In the genomic region with DNA sequence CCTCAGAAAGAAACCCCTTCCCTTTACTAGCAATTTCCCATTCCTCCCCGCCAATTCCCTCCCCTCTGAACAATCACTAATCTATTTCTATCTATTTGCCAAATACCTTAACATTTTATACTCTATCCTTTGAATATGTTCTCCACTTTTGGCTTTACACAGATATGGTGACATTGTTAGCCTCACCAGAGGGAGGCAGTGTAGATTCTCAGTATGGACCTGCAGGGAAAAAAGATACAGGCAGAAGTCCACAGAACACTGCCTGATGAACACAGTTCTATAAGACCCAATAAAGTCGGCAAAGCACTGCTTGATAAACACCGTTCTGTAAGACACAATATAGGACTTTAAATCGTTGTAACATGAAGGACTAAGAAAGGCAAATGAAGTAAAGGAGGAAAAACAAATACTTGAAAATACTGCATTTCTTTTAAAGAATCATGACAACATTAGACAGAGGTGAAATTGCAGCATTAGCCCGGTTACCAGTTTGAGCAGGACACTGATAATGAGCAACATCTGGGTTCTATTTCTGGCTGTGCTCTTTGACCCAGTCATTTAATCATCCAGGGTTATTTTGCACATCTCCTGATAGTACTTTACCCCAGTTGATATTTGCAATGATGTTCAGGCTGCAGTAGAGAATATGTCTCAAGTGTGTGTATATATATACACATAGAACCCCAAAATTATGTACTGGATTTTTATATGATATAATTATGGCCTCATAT, we compare ENCODE assay signal across 8 cellular contexts.
DNase-seq lines count a peak whose midpoint lies in the region; ATAC-seq and TF ChIP-seq lines count a peak whose summit lies in the region.

No MANE protein-coding gene starts in this region.

- no peaks in the 10 kb centered on the region for H3K9me2 ChIP-seq in PC-9 (ENCODE audit: insufficient read depth)

- intact Hi-C loops in PC-9 (cut with micrococcal nuclease; ENCODE audit: unreplicated experiment) = loop anchor here (10.0 kb wide), 1 partner anchor 1123 kb away; no protein-coding TSS in a partner anchor

- TF ChIP-seq CTCF in PC-9 (conservative IDR thresholded peaks at IDR 0.05) = peak; percentile 48
- peak; percentile 80 for TF ChIP-seq CTCF in chondrocyte (IDR thresholded peaks at IDR 0.05)

- H4K20me1 ChIP-seq in PC-9 (ENCODE audit: insufficient read depth) = 0 out of 2 replicates have a peak, but pooled peaks cover 2% of the 10 kb centered on the region

- H3F3A ChIP-seq in PC-9 (ENCODE audit: insufficient read depth, low read depth) = no peaks in the 10 kb centered on the region

- no peak overlapping the region for H2AFZ ChIP-seq in PC-9

- H3K79me2 ChIP-seq in PC-9 (ENCODE audit: low read depth) = no peaks in the 10 kb centered on the region

- no peak overlapping the region for H3K27ac Mint-ChIP-seq in chondrocyte (ENCODE audit: unreplicated experiment)

- H3K4me2 ChIP-seq in PC-9 = no peak overlapping the region

- H3K27me3 Mint-ChIP-seq in chondrocyte (ENCODE audit: low read depth) = no peaks in the 10 kb centered on the region

- DNase-seq in CD1c-positive myeloid dendritic cell (ENCODE audit: extremely low spot score) (peak; percentile 27), HAP-1 (ENCODE audit: low spot score in 2 of 2) (peak; percentile 60 to 65), PC-9 (no peak), chondrocyte (ENCODE audit: low spot score) (no peak), medulla oblongata (ENCODE audit: extremely low spot score) (peak; percentile 55)

- H3K36me3 ChIP-seq in HAP-1 (replicated peaks) = no peaks in the 10 kb centered on the region
- 0 out of 2 replicates have a peak, but pooled peaks cover 5% of the 10 kb centered on the region for H3K36me3 ChIP-seq in PC-9 (ENCODE audit: low read depth)

- no peak overlapping the region for H3K27ac ChIP-seq in PC-9

- no peak overlapping the region for H3K4me3 Mint-ChIP-seq in chondrocyte (ENCODE audit: unreplicated experiment)

- POLR2A ChIA-PET in PC-9 (lab: Charles Lee; ENCODE audit: unreplicated experiment) = no interaction called here

- no peak overlapping the region for H3K4me3 ChIP-seq in HAP-1
- no peak overlapping the region for H3K4me3 ChIP-seq in PC-9

- H3K36me3 Mint-ChIP-seq in chondrocyte (ENCODE audit: low read depth) = peaks cover 10% of the 10 kb centered on the region

- H3K27me3 ChIP-seq in HAP-1 (ENCODE audit: low read depth) = no peaks in the 10 kb centered on the region
- no peaks in the 10 kb centered on the region for H3K27me3 ChIP-seq in PC-9 (ENCODE audit: insufficient read depth, low read depth)

- ATAC-seq in HG02588 (IDR thresholded peaks at IDR 0.05; ENCODE audit: unreplicated experiment) (no peak), HG02759 (IDR thresholded peaks at IDR 0.05; ENCODE audit: unreplicated experiment) (no peak), HG03045 (IDR thresholded peaks at IDR 0.05; ENCODE audit: unreplicated experiment) (no peak)

- H3K9me3 Mint-ChIP-seq in chondrocyte (ENCODE audit: low read depth) = no peaks in the 10 kb centered on the region

- H3K4me1 ChIP-seq in HAP-1 (peaks cover 21% of the 10 kb centered on the region), PC-9 (replicated peaks; ENCODE audit: insufficient read depth) (no peaks in the 10 kb centered on the region)

- BruUV-seq in PC-9 (replicated peaks; lab: Mats Ljungman, UMichigan) = no TSS peak

- H3K9me3 ChIP-seq in HAP-1 = no peaks in the 10 kb centered on the region
- no peaks in the 10 kb centered on the region for H3K9me3 ChIP-seq in PC-9 (ENCODE audit: insufficient read depth, low read depth)

- in situ Hi-C loops in HAP-1 (cut with MboI; ENCODE audit: low sequenced_read_pairs) = loop anchor here (25.0 kb wide), 4 partner anchors 355 to 1055 kb away; no protein-coding TSS in a partner anchor

- CTCF ChIA-PET in PC-9 (lab: Charles Lee) = no interaction called here

- peaks cover 30% of the 10 kb centered on the region for H3K4me1 Mint-ChIP-seq in chondrocyte (ENCODE audit: low read depth)

Comparison
In these comparisons a context has a peak if more than half of its experiments do, and no peak if none do; other contexts are left out.
1. DNase-seq: peak in CD1c-positive myeloid dendritic cell (single experiment), HAP-1 (2 of 2) and medulla oblongata (single experiment); none in PC-9 (0 of 2) and chondrocyte (single experiment).